19 cellular contexts compared by ENCODE assay signal in the genomic region with DNA sequence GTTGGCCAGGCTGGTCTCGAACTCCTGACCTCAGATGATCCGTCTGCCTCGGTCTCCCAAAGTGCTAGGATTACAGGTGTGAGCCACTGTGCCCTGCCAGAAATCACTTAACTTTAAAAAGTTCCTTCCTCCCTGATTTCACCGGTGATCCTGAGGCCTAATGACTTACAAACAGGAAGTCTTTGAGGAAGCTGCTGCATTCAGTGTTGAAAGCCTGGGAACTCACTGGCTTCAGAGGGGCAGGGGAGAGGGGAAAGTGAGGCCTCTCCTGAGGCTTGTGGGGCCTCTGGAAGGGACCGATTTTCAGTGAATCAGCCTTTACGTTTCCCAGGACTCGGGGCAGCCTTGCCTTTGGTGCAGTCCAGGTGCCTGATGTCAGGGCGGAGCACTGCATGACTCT. TPM values are rescaled to one million over a fixed set of nuclear protein-coding genes. Genes with fewer than 3 reads are reported as not detected.
DNase-seq lines count a peak whose midpoint lies in the region; ATAC-seq, FAIRE-seq and TF ChIP-seq lines count a peak whose summit lies in the region.
"Had no signal": no experiment of that assay in that cellular context is flagged by ENCODE, and none has a peak within 500 bp of the region (broad histone marks: within the 10 kb centered on the region; RNA-seq: fewer than 3 reads in every experiment).

No MANE protein-coding gene starts in this region.

- TF ChIP-seq CTCF in HepG2 (CRISPR knock-in tag; IDR thresholded peaks at IDR 0.05) (no peak), right lobe of liver (IDR thresholded peaks at IDR 0.05) (no peak), K562 (IDR thresholded peaks at IDR 0.05 in 2 of 3, conservative IDR thresholded peaks at IDR 0.05 in 1 of 3; ENCODE audit: insufficient read depth in 2 of 3, low read depth in 1 of 3, low read length in 3 of 3) (no peak), upper lobe of right lung (IDR thresholded peaks at IDR 0.05) (no peak)

- intact Hi-C loops in HepG2 (cut with micrococcal nuclease; ENCODE audit: unreplicated experiment) = no loop called here
- intact Hi-C loops in right lobe of liver (cut with DNase I) = loop anchor here in 1 of 2 donors (10.0 kb wide), 1 partner anchor 95 kb away; no protein-coding TSS in a partner anchor
- intact Hi-C loops in K562 (cut with micrococcal nuclease) = no loop called here
- intact Hi-C loops in upper lobe of right lung (cut with DNase I) = loop anchor here (10.0 kb wide), 1 partner anchor 95 kb away; no protein-coding TSS in a partner anchor

- no peak for TF ChIP-seq EP300 in HepG2 (IDR thresholded peaks at IDR 0.05; ENCODE audit: low read depth in 2 of 2, low read length in 2 of 2)
- no peak for TF ChIP-seq EP300 in HepG2 (CRISPR knock-in tag; IDR thresholded peaks at IDR 0.05; ENCODE audit: borderline replicate concordance)
- TF ChIP-seq EP300 in K562 (IDR thresholded peaks at IDR 0.05; ENCODE audit: low read length) = no peak

- no peak overlapping the region for H2BK5ac ChIP-seq in mesendoderm (ENCODE audit: low read length)

- H2AFZ ChIP-seq in HepG2 (ENCODE audit: low read length) (no peak overlapping the region), K562 (ENCODE audit: low read depth, low read length) (no peak overlapping the region)

- CTCF ChIA-PET in HepG2 (lab: Yijun Ruan, JAX; ENCODE audit: low intra/inter-chr PET ratio, low total read pairs) (no interaction called here), K562 (lab: Yijun Ruan, JAX; ENCODE audit: low intra/inter-chr PET ratio) (no interaction called here), HEK293T (lab: Yijun Ruan, JAX) (no interaction called here)

- H3K27ac ChIP-seq in HepG2 (ENCODE audit: extremely low read length, insufficient read depth, low read length) = no peak overlapping the region
- H3K27ac ChIP-seq in right lobe of liver = no peak overlapping the region
- no peak overlapping the region for H3K27ac ChIP-seq in K562 (ENCODE audit: extremely low read depth, low read depth, low read length)
- H3K27ac ChIP-seq in mesendoderm (ENCODE audit: low read depth, low read length) = no peak overlapping the region
- no peak overlapping the region for H3K27ac ChIP-seq in upper lobe of right lung
- H3K27ac ChIP-seq: C4-2B had no signal

- no TSS peak for BruUV-seq in HepG2 (replicated peaks; lab: Mats Ljungman, UMichigan)
- BruUV-seq in K562 (replicated peaks; lab: Mats Ljungman, UMichigan) = no TSS peak

- H3K9me3 ChIP-seq in HepG2 (ENCODE audit: low read length) = no peaks in the 10 kb centered on the region
- no peaks in the 10 kb centered on the region for H3K9me3 ChIP-seq in right lobe of liver
- no peaks in the 10 kb centered on the region for H3K9me3 ChIP-seq in K562 (replicated peaks; ENCODE audit: control insufficient read depth, insufficient read depth, low read depth, low read length)
- H3K9me3 ChIP-seq in upper lobe of right lung = no peaks in the 10 kb centered on the region

- TF ChIP-seq POLR2A in HepG2 (IDR thresholded peaks at IDR 0.05; ENCODE audit: insufficient read depth in 1 of 2, low read depth in 2 of 2, low read length in 2 of 2) (no peak), right lobe of liver (IDR thresholded peaks at IDR 0.05) (no peak), K562 (conservative IDR thresholded peaks at IDR 0.05) (no peak)

- no peaks in the 10 kb centered on the region for H3K9me1 ChIP-seq in K562 (ENCODE audit: control insufficient read depth, insufficient read depth, low read length)

- no peak overlapping the region for H2BK120ac ChIP-seq in mesendoderm (ENCODE audit: low read depth, low read length)

- no peak overlapping the region for H2AK5ac ChIP-seq in mesendoderm (ENCODE audit: low read length)

- in situ Hi-C loops in HepG2 (cut with HindIII; ENCODE audit: extremely low pct_ligation_motif_present, low pct_unique_long_range_greater_than_20kb) (no loop called here), K562 (cut with MboI) (no loop called here), ACHN (cut with HindIII; ENCODE audit: low pct_ligation_motif_present, low pct_unique_long_range_greater_than_20kb, low sequenced_read_pairs) (no loop called here)

- peak overlapping the region; percentile 67 for H3K56ac ChIP-seq in mesendoderm (ENCODE audit: low read length)

- H4K20me1 ChIP-seq in HepG2 (ENCODE audit: insufficient read depth, low read length) (no peaks in the 10 kb centered on the region), K562 (replicated peaks; ENCODE audit: control insufficient read depth, insufficient read depth, low read length) (peaks cover 8% of the 10 kb centered on the region)

- H4K8ac ChIP-seq in mesendoderm (ENCODE audit: low read depth, low read length) = no peak overlapping the region

- H3K4me2 ChIP-seq in HepG2 (ENCODE audit: low read depth, low read length) (peak overlapping the region; percentile 2; the same call in 1 of the 2 replicates), K562 (ENCODE audit: insufficient read depth, low read length) (no peak overlapping the region), mesendoderm (ENCODE audit: low read length) (no peak overlapping the region)

- WGBS in HepG2 (ENCODE audit: low lambda C conversion rate) = 28% methylated on average over 4 of the region's 8 CpGs
- 51% methylated on average over 4 of the region's 8 CpGs for WGBS in right lobe of liver (ENCODE audit: insufficient coverage, low coverage, low lambda C conversion rate, missing lambda C conversion rate)
- 2% methylated on average over 8 of the region's 8 CpGs for WGBS in K562 (ENCODE audit: insufficient coverage, low coverage, missing lambda C conversion rate)
- WGBS in mesendoderm (ENCODE audit: extremely low coverage, insufficient coverage, low lambda C conversion rate) = no CpG with 5 or more reads among the region's 8 CpGs

- H3K27me3 ChIP-seq in HepG2 (ENCODE audit: control insufficient read depth in 1 of 2, insufficient read depth in 2 of 2, low read length in 2 of 2) (peaks cover 0 to 6% of the 10 kb centered on the region in 2 experiments; a peak in 2 of 5 replicates), right lobe of liver (no peaks in the 10 kb centered on the region), K562 (ENCODE audit: control insufficient read depth in 2 of 2, insufficient read depth in 2 of 2, low read length in 2 of 2) (peaks cover 22 to 37% of the 10 kb centered on the region in 2 experiments), mesendoderm (ENCODE audit: insufficient read depth, low read length, poor library complexity) (no peaks in the 10 kb centered on the region), upper lobe of right lung (no peaks in the 10 kb centered on the region)

- H3K79me2 ChIP-seq in HepG2 (ENCODE audit: insufficient read depth, low read length) (no peaks in the 10 kb centered on the region), K562 (ENCODE audit: control insufficient read depth, insufficient read depth, low read length) (no peaks in the 10 kb centered on the region), mesendoderm (ENCODE audit: control insufficient read depth, insufficient read depth, low read length) (no peaks in the 10 kb centered on the region)

- H3K4me1 ChIP-seq in HepG2 (ENCODE audit: insufficient read depth, low read length) = peaks cover 5% of the 10 kb centered on the region; the same call in 1 of the 2 replicates
- H3K4me1 ChIP-seq in right lobe of liver = no peaks in the 10 kb centered on the region
- no peaks in the 10 kb centered on the region for H3K4me1 ChIP-seq in K562 (replicated peaks in 1 of 2; ENCODE audit: control insufficient read depth in 2 of 2, insufficient read depth in 2 of 2, low read length in 2 of 2)
- H3K4me1 ChIP-seq in mesendoderm (ENCODE audit: control insufficient read depth, low read depth, low read length) = no peaks in the 10 kb centered on the region
- H3K4me1 ChIP-seq in upper lobe of right lung = no peaks in the 10 kb centered on the region

- no peak for ATAC-seq in HepG2
- ATAC-seq in right lobe of liver = no peak
- no peak for ATAC-seq in K562
- peak; percentile 59 for ATAC-seq in upper lobe of right lung
- ATAC-seq: GM12878 had no signal

- DNase-seq in HepG2 (ENCODE audit: low spot score) (no peak), right lobe of liver (no peak), K562 (ENCODE audit: extremely low read depth in 1 of 4, low spot score in 3 of 4) (no peak), mesendoderm (no peak), upper lobe of right lung (no peak), ACHN (no peak), HEK293T (ENCODE audit: extremely low spot score) (no peak)
- DNase-seq in stimulated activated CD4-positive, alpha-beta T cell treated with anti-CD3 and anti-CD28 coated beads, Interleukin-4, amount 100 ng/mL, for 24 hours = no peak
- DNase-seq: 8988T, Calu3, NCI-H1105, NCI-H1694 treated with DMSO at 0.1 percent for 48 hours, NCI-H345, NCI-H69, SHP77 treated with DMSO at 0.1 percent for 48 hours had no signal

- H3K4me3 ChIP-seq in HepG2 (replicated peaks in 1 of 3; ENCODE audit: insufficient read depth in 1 of 3, low read depth in 2 of 3, low read length in 3 of 3) (no peak overlapping the region), right lobe of liver (no peak overlapping the region), K562 (no peak overlapping the region), mesendoderm (ENCODE audit: low read length) (no peak overlapping the region), upper lobe of right lung (no peak overlapping the region)
- H3K4me3 ChIP-seq: GM12878 had no signal

- no peak overlapping the region for H3K4ac ChIP-seq in mesendoderm (ENCODE audit: low read depth, low read length)

- POLR2A ChIA-PET in HepG2 (lab: Yijun Ruan, JAX) (no interaction called here), K562 (lab: Yijun Ruan, JAX) (interaction anchor here (0.6 kb wide), 1 partner anchor 886 kb away, joined by 3 read pairs; no protein-coding TSS in a partner anchor), HEK293T (lab: Yijun Ruan, JAX) (no interaction called here)

- no peaks in the 10 kb centered on the region for H3K79me1 ChIP-seq in mesendoderm (ENCODE audit: low read length)

- no peak overlapping the region for H4K5ac ChIP-seq in mesendoderm (ENCODE audit: low read length)

- H3K9ac ChIP-seq in HepG2 (ENCODE audit: insufficient read depth, low read depth, low read length) (no peak overlapping the region), K562 (ENCODE audit: insufficient read depth in 1 of 2, low read depth in 2 of 2, low read length in 2 of 2) (no peak overlapping the region), mesendoderm (ENCODE audit: low read length) (no peak overlapping the region)

- H3K36me3 ChIP-seq in HepG2 (replicated peaks in 1 of 2; ENCODE audit: control insufficient read depth in 1 of 2, insufficient read depth in 2 of 2, low read length in 2 of 2) = no peaks in the 10 kb centered on the region
- H3K36me3 ChIP-seq in right lobe of liver = no peaks in the 10 kb centered on the region
- no peaks in the 10 kb centered on the region for H3K36me3 ChIP-seq in K562 (ENCODE audit: control insufficient read depth, insufficient read depth, low read length)
- no peaks in the 10 kb centered on the region for H3K36me3 ChIP-seq in mesendoderm (ENCODE audit: control insufficient read depth, insufficient read depth, low read length)
- H3K36me3 ChIP-seq in upper lobe of right lung = no peaks in the 10 kb centered on the region

- no peak overlapping the region for H3K18ac ChIP-seq in mesendoderm (ENCODE audit: low read length)

- no peak for TF ChIP-seq RAD21 in HepG2 (CRISPR knock-in tag; IDR thresholded peaks at IDR 0.05)
- TF ChIP-seq RAD21 in K562 (CRISPR knock-in tag; conservative IDR thresholded peaks at IDR 0.05 in 1 of 2, IDR thresholded peaks at IDR 0.05 in 1 of 2) = no peak

- FAIRE-seq in HepG2 (lab: Jason Lieb, UNC) = no peak
- FAIRE-seq in K562 (lab: Jason Lieb, UNC) = no peak
- FAIRE-seq: GM12878, RCC 7860 had no signal

- no peak overlapping the region for H3K23ac ChIP-seq in mesendoderm (ENCODE audit: low read length)

- no peak overlapping the region for H2BK15ac ChIP-seq in mesendoderm (replicated peaks; ENCODE audit: low read depth)

RNA-seq across cellular contexts. Expression of a gene that starts 30.2 kb away (rescaled TPM):
- total RNA-seq in HepG2 (2016; rRNA removed; fragmentation: Illumina TruSeq; extraction: Trizol) = 26.2 and 46.5 TPM in 2 replicates
- 13.6 and 14.7 TPM in 2 replicates for total RNA-seq in HepG2 (2016; cell fraction: cytosol; rRNA removed; fragmentation: Illumina TruSeq; extraction: Trizol; ENCODE audit: low read depth)
- 24.8 and 47.9 TPM in 2 replicates for total RNA-seq in HepG2 (2016; cell fraction: insoluble cytoplasmic fraction; rRNA removed; fragmentation: Illumina TruSeq; extraction: Trizol)
- 19.1 and 19.9 TPM in 2 replicates for total RNA-seq in HepG2 (2016; cell fraction: membrane; rRNA removed; fragmentation: Illumina TruSeq; extraction: Trizol)
- 59.8 and 74.6 TPM in 2 replicates for total RNA-seq in HepG2 (2016; cell fraction: nucleus; rRNA removed; fragmentation: Illumina TruSeq; extraction: Trizol)
- 78.3 and 107 TPM in 2 replicates for polyA plus RNA-seq in HepG2 (2011; rRNA removed)
- polyA plus RNA-seq in HepG2 (2011; cell fraction: cytosol; rRNA removed) = 20.2 and 37.0 TPM in 2 replicates
- 844 and 1,154 TPM in 2 replicates for polyA plus RNA-seq in HepG2 (2011; cell fraction: nucleus; rRNA removed)
- 43.3 and 63.3 TPM in 2 replicates for polyA plus RNA-seq in HepG2 (2012)
- 2.2 and 2.8 TPM in 2 replicates for polyA plus RNA-seq in HepG2 (2016; cell fraction: cytosol; fragmentation: Illumina TruSeq; extraction: Trizol; ENCODE audit: low read depth)
- polyA plus RNA-seq in HepG2 (2016; cell fraction: insoluble cytoplasmic fraction; fragmentation: Illumina TruSeq; extraction: Trizol; ENCODE audit: low read depth) = 18.1 and 22.2 TPM in 2 replicates
- 4.7 and 5.9 TPM in 2 replicates for polyA plus RNA-seq in HepG2 (2016; cell fraction: membrane; fragmentation: Illumina TruSeq; extraction: Trizol; ENCODE audit: low read depth)
- 127 and 131 TPM in 2 replicates for polyA plus RNA-seq in HepG2 (2016; cell fraction: nucleus; fragmentation: Illumina TruSeq; extraction: Trizol; ENCODE audit: insufficient read depth, low read depth)
- 15.7 and 166 TPM in 2 replicates for polyA minus RNA-seq in HepG2 (2011; rRNA and poly(A)+ RNA removed; ENCODE audit: low replicate concordance)
- 36.6 and 43.4 TPM in 2 replicates for polyA minus RNA-seq in HepG2 (2011; cell fraction: cytosol; rRNA and poly(A)+ RNA removed)
- polyA minus RNA-seq in HepG2 (2011; cell fraction: nucleus; rRNA and poly(A)+ RNA removed) = 147 and 148 TPM in 2 replicates
- 100 to 1,000 TPM in 2 of 6 experiments, 10 to 100 TPM in 4; 59.7 to 124 (median 87.4) TPM for total RNA-seq in right lobe of liver
- total RNA-seq in K562 (2011; cell fraction: chromatin; rRNA removed; ENCODE audit: low replicate concordance) = 0.09 TPM in 1 of 2 replicates, not detected in the other
- total RNA-seq in K562 (2011; cell fraction: nucleolus; rRNA removed) = 0.17 and 0.92 TPM in 2 replicates
- 0.07 TPM in 1 of 2 replicates, not detected in the other for total RNA-seq in K562 (2011; cell fraction: nucleoplasm; rRNA removed)
- 0.09 TPM in 1 of 2 replicates, not detected in the other for total RNA-seq in K562 (2014; rRNA removed)
- total RNA-seq in K562 (2014; rRNA removed; fragmentation: Illumina TruSeq; extraction: Trizol) = not detected in 2 replicates
- total RNA-seq in K562 (2015; rRNA removed; fragmentation: Illumina TruSeq; extraction: Trizol) = not detected in 2 replicates
- total RNA-seq in K562 (2021) = 0.13 TPM in 2 replicates
- polyA plus RNA-seq in K562 (2011; rRNA removed) = 0.01 TPM in 1 of 2 replicates, not detected in the other
- polyA plus RNA-seq in K562 (2011; cell fraction: cytosol; rRNA removed) = 0.27 TPM in 1 of 2 replicates, not detected in the other
- 0.41 and 0.52 TPM in 2 replicates for polyA plus RNA-seq in K562 (2011; cell fraction: nucleus; rRNA removed)
- not detected in 2 replicates for polyA plus RNA-seq in K562 (2012)
- not detected in 2 replicates for polyA plus RNA-seq in K562 (2014; fragmentation: Illumina TruSeq; extraction: Trizol)
- not detected for polyA plus RNA-seq in K562 (2014; fragmentation: Nextera tagmentation; extraction: Ambion mirVana)
- not detected in 2 replicates for polyA plus RNA-seq in K562 (2014; rRNA removed)
- not detected in 2 replicates for polyA minus RNA-seq in K562 (2011; rRNA and poly(A)+ RNA removed)
- polyA minus RNA-seq in K562 (2011; cell fraction: cytosol; rRNA and poly(A)+ RNA removed) = 0.46 TPM in 1 of 2 replicates, not detected in the other
- 0.13 TPM in 1 of 2 replicates, not detected in the other for polyA minus RNA-seq in K562 (2011; cell fraction: nucleus; rRNA and poly(A)+ RNA removed)
- 7.9 TPM for polyA plus RNA-seq in mesendoderm (2013, experiment 1 of 2)
- polyA plus RNA-seq in mesendoderm (2013, experiment 2 of 2) = 7.7 TPM
- 34.1 TPM for total RNA-seq in upper lobe of right lung
- polyA plus RNA-seq: IgD-negative memory B cell had no signal

Comparison
In these comparisons a context has a peak if more than half of its experiments do, and no peak if none do; other contexts are left out.
1. RNA of a gene that starts 30.2 kb away (total RNA-seq): 59.7 to 124 TPM in right lobe of liver, 13.6 to 74.6 TPM in HepG2 and 34.1 TPM in upper lobe of right lung (single experiment); 0.07 to 0.92 TPM in K562; every median in the first group is over 4 times any median in the second.